1 cellular context compared by ENCODE assay signal in the genomic region with DNA sequence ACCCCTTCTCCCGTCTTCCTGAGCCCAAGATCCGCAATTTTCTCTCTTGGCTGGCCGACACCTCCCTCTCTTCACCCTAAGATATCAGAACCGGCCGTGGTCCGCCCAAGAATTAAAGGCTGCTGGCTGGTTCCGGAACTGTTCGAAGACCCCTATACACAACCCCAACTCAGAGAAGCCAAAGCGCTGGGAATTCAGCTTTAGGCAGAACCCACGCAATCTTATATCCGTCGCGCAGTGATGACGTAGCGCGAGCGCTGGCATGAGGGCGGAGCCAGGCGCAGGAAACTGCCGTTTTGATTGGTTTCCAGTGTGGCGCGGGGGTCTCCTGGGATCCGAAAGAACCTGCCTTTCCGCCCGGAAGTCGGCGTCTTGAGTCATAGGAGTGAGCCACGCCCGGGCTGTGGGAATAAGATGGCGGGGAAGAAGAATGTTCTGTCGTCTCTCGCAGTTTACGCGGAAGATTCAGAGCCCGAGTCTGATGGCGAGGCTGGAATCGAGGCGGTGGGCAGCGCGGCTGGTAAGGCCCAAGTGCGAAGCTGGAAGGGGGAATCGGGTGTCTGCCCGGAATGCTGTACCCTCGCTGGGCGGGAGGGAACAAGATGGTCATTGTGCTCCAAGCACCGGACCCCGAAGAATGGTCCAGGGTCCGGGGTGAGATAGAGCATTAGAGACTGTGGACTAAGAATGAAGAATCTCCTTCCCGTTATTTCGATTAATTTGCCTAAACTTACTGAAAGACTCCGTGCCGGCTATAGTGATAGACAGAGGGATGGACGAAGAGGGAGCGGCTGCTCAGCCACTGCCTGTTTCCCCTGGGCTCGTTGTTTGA.
TF ChIP-seq lines count a peak whose summit lies in the region.

A gene (minus strand): TSS at position 196 of the 832 bp plus-strand sequence. CDS start 597 bp downstream, outside the sequence.
A gene (plus strand): TSS at position 380 of the 832 bp plus-strand sequence. CDS start 35 bp downstream, at position 415.

TF ChIP-seq in GM12878, 131 proteins besides CTCF, POLR2A, EP300 and RAD21 (continued from another document and continues in another):
- TF ChIP-seq, protein P1, sequence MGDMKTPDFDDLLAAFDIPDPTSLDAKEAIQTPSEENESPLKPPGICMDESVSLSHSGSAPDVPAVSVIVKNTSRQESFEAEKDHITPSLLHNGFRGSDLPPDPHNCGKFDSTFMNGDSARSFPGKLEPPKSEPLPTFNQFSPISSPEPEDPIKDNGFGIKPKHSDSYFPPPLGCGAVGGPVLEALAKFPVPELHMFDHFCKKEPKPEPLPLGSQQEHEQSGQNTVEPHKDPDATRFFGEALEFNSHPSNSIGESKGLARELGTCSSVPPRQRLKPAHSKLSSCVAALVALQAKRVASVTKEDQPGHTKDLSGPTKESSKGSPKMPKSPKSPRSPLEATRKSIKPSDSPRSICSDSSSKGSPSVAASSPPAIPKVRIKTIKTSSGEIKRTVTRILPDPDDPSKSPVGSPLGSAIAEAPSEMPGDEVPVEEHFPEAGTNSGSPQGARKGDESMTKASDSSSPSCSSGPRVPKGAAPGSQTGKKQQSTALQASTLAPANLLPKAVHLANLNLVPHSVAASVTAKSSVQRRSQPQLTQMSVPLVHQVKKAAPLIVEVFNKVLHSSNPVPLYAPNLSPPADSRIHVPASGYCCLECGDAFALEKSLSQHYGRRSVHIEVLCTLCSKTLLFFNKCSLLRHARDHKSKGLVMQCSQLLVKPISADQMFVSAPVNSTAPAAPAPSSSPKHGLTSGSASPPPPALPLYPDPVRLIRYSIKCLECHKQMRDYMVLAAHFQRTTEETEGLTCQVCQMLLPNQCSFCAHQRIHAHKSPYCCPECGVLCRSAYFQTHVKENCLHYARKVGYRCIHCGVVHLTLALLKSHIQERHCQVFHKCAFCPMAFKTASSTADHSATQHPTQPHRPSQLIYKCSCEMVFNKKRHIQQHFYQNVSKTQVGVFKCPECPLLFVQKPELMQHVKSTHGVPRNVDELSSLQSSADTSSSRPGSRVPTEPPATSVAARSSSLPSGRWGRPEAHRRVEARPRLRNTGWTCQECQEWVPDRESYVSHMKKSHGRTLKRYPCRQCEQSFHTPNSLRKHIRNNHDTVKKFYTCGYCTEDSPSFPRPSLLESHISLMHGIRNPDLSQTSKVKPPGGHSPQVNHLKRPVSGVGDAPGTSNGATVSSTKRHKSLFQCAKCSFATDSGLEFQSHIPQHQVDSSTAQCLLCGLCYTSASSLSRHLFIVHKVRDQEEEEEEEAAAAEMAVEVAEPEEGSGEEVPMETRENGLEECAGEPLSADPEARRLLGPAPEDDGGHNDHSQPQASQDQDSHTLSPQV (IDR thresholded peaks at IDR 0.05) = no peak
- TF ChIP-seq MTA3 (IDR thresholded peaks at IDR 0.05; ENCODE audit: borderline replicate concordance, low read length) (no peak), GATAD2B (conservative IDR thresholded peaks at IDR 0.05; ENCODE audit: low read depth) (peak; percentile 54; the same call in 1 of the 2 replicates), SMAD1 (IDR thresholded peaks at IDR 0.05; ENCODE audit: low read depth, partially characterized antibody) (no peak), SMC3 (IDR thresholded peaks at IDR 0.05; ENCODE audit: borderline replicate concordance, low read length) (no peak), SIX5 (IDR thresholded peaks at IDR 0.05; ENCODE audit: low read depth, low read length, severe bottlenecking) (peak; percentile 25), MXI1 (IDR thresholded peaks at IDR 0.05; ENCODE audit: low read depth, low read length) (peak; percentile 86), SRF (IDR thresholded peaks at IDR 0.05; ENCODE audit: low read depth in 2 of 2, low read length in 2 of 2) (0 out of 4 replicates have a peak, but pooled peaks of 1 of the 2 experiments have one; percentile 51), HDGF (IDR thresholded peaks at IDR 0.05) (no peak), KAT2A (conservative IDR thresholded peaks at IDR 0.05; ENCODE audit: control insufficient read depth, low read depth, low read length) (no peak), ZNF207 (IDR thresholded peaks at IDR 0.05; ENCODE audit: borderline replicate concordance) (no peak), PML (IDR thresholded peaks at IDR 0.05; ENCODE audit: low read length) (peak; percentile 69; the same call in 1 of the 2 replicates), MYB (IDR thresholded peaks at IDR 0.05; ENCODE audit: borderline replicate concordance, low read depth, low read length) (no peak), RFX5 (IDR thresholded peaks at IDR 0.05; ENCODE audit: low read depth, low read length) (peak; percentile 68; the same call in 1 of the 2 replicates), YBX1 (IDR thresholded peaks at IDR 0.05) (no peak), STAT1 (conservative IDR thresholded peaks at IDR 0.05) (no peak), NBN (IDR thresholded peaks at IDR 0.05) (peak; percentile 97), NR2C1 (IDR thresholded peaks at IDR 0.05) (peak; percentile 67)
- TF ChIP-seq, protein P2, sequence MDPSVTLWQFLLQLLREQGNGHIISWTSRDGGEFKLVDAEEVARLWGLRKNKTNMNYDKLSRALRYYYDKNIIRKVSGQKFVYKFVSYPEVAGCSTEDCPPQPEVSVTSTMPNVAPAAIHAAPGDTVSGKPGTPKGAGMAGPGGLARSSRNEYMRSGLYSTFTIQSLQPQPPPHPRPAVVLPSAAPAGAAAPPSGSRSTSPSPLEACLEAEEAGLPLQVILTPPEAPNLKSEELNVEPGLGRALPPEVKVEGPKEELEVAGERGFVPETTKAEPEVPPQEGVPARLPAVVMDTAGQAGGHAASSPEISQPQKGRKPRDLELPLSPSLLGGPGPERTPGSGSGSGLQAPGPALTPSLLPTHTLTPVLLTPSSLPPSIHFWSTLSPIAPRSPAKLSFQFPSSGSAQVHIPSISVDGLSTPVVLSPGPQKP (IDR thresholded peaks at IDR 0.05; ENCODE audit: low read depth, low read length) = peak; percentile 93
- TF ChIP-seq, protein P3, sequence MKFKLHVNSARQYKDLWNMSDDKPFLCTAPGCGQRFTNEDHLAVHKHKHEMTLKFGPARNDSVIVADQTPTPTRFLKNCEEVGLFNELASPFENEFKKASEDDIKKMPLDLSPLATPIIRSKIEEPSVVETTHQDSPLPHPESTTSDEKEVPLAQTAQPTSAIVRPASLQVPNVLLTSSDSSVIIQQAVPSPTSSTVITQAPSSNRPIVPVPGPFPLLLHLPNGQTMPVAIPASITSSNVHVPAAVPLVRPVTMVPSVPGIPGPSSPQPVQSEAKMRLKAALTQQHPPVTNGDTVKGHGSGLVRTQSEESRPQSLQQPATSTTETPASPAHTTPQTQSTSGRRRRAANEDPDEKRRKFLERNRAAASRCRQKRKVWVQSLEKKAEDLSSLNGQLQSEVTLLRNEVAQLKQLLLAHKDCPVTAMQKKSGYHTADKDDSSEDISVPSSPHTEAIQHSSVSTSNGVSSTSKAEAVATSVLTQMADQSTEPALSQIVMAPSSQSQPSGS (IDR thresholded peaks at IDR 0.05; ENCODE audit: low read length) = no peak
- TF ChIP-seq, protein P4, sequence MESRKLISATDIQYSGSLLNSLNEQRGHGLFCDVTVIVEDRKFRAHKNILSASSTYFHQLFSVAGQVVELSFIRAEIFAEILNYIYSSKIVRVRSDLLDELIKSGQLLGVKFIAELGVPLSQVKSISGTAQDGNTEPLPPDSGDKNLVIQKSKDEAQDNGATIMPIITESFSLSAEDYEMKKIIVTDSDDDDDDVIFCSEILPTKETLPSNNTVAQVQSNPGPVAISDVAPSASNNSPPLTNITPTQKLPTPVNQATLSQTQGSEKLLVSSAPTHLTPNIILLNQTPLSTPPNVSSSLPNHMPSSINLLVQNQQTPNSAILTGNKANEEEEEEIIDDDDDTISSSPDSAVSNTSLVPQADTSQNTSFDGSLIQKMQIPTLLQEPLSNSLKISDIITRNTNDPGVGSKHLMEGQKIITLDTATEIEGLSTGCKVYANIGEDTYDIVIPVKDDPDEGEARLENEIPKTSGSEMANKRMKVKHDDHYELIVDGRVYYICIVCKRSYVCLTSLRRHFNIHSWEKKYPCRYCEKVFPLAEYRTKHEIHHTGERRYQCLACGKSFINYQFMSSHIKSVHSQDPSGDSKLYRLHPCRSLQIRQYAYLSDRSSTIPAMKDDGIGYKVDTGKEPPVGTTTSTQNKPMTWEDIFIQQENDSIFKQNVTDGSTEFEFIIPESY (IDR thresholded peaks at IDR 0.05) = no peak
- TF ChIP-seq, protein P5, sequence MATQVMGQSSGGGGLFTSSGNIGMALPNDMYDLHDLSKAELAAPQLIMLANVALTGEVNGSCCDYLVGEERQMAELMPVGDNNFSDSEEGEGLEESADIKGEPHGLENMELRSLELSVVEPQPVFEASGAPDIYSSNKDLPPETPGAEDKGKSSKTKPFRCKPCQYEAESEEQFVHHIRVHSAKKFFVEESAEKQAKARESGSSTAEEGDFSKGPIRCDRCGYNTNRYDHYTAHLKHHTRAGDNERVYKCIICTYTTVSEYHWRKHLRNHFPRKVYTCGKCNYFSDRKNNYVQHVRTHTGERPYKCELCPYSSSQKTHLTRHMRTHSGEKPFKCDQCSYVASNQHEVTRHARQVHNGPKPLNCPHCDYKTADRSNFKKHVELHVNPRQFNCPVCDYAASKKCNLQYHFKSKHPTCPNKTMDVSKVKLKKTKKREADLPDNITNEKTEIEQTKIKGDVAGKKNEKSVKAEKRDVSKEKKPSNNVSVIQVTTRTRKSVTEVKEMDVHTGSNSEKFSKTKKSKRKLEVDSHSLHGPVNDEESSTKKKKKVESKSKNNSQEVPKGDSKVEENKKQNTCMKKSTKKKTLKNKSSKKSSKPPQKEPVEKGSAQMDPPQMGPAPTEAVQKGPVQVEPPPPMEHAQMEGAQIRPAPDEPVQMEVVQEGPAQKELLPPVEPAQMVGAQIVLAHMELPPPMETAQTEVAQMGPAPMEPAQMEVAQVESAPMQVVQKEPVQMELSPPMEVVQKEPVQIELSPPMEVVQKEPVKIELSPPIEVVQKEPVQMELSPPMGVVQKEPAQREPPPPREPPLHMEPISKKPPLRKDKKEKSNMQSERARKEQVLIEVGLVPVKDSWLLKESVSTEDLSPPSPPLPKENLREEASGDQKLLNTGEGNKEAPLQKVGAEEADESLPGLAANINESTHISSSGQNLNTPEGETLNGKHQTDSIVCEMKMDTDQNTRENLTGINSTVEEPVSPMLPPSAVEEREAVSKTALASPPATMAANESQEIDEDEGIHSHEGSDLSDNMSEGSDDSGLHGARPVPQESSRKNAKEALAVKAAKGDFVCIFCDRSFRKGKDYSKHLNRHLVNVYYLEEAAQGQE (IDR thresholded peaks at IDR 0.05; ENCODE audit: low read depth, low read length) = no peak
- TF ChIP-seq, protein P6, sequence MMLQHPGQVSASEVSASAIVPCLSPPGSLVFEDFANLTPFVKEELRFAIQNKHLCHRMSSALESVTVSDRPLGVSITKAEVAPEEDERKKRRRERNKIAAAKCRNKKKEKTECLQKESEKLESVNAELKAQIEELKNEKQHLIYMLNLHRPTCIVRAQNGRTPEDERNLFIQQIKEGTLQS (IDR thresholded peaks at IDR 0.05; ENCODE audit: borderline replicate concordance, extremely low read depth, low read depth, low read length) = peak; percentile 60; the same call in 1 of the 2 replicates
- TF ChIP-seq, protein P7, sequence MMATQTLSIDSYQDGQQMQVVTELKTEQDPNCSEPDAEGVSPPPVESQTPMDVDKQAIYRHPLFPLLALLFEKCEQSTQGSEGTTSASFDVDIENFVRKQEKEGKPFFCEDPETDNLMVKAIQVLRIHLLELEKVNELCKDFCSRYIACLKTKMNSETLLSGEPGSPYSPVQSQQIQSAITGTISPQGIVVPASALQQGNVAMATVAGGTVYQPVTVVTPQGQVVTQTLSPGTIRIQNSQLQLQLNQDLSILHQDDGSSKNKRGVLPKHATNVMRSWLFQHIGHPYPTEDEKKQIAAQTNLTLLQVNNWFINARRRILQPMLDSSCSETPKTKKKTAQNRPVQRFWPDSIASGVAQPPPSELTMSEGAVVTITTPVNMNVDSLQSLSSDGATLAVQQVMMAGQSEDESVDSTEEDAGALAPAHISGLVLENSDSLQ (IDR thresholded peaks at IDR 0.05) = peak; percentile 42; the same call in 1 of the 2 replicates
- TF ChIP-seq, protein P8, sequence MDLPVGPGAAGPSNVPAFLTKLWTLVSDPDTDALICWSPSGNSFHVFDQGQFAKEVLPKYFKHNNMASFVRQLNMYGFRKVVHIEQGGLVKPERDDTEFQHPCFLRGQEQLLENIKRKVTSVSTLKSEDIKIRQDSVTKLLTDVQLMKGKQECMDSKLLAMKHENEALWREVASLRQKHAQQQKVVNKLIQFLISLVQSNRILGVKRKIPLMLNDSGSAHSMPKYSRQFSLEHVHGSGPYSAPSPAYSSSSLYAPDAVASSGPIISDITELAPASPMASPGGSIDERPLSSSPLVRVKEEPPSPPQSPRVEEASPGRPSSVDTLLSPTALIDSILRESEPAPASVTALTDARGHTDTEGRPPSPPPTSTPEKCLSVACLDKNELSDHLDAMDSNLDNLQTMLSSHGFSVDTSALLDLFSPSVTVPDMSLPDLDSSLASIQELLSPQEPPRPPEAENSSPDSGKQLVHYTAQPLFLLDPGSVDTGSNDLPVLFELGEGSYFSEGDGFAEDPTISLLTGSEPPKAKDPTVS (IDR thresholded peaks at IDR 0.05; ENCODE audit: low read depth, low read length) = no peak
- TF ChIP-seq, protein P9, sequence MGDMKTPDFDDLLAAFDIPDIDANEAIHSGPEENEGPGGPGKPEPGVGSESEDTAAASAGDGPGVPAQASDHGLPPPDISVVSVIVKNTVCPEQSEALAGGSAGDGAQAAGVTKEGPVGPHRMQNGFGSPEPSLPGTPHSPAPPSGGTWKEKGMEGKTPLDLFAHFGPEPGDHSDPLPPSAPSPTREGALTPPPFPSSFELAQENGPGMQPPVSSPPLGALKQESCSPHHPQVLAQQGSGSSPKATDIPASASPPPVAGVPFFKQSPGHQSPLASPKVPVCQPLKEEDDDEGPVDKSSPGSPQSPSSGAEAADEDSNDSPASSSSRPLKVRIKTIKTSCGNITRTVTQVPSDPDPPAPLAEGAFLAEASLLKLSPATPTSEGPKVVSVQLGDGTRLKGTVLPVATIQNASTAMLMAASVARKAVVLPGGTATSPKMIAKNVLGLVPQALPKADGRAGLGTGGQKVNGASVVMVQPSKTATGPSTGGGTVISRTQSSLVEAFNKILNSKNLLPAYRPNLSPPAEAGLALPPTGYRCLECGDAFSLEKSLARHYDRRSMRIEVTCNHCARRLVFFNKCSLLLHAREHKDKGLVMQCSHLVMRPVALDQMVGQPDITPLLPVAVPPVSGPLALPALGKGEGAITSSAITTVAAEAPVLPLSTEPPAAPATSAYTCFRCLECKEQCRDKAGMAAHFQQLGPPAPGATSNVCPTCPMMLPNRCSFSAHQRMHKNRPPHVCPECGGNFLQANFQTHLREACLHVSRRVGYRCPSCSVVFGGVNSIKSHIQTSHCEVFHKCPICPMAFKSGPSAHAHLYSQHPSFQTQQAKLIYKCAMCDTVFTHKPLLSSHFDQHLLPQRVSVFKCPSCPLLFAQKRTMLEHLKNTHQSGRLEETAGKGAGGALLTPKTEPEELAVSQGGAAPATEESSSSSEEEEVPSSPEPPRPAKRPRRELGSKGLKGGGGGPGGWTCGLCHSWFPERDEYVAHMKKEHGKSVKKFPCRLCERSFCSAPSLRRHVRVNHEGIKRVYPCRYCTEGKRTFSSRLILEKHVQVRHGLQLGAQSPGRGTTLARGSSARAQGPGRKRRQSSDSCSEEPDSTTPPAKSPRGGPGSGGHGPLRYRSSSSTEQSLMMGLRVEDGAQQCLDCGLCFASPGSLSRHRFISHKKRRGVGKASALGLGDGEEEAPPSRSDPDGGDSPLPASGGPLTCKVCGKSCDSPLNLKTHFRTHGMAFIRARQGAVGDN (IDR thresholded peaks at IDR 0.05) = no peak
- TF ChIP-seq, protein P10, sequence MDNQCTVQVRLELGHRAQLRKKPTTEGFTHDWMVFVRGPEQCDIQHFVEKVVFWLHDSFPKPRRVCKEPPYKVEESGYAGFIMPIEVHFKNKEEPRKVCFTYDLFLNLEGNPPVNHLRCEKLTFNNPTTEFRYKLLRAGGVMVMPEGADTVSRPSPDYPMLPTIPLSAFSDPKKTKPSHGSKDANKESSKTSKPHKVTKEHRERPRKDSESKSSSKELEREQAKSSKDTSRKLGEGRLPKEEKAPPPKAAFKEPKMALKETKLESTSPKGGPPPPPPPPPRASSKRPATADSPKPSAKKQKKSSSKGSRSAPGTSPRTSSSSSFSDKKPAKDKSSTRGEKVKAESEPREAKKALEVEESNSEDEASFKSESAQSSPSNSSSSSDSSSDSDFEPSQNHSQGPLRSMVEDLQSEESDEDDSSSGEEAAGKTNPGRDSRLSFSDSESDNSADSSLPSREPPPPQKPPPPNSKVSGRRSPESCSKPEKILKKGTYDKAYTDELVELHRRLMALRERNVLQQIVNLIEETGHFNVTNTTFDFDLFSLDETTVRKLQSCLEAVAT (IDR thresholded peaks at IDR 0.05) = peak; percentile 57; the same call in 1 of the 2 replicates
